Comparison of ENCODE assay signal across 9 cellular contexts in the genomic region with DNA sequence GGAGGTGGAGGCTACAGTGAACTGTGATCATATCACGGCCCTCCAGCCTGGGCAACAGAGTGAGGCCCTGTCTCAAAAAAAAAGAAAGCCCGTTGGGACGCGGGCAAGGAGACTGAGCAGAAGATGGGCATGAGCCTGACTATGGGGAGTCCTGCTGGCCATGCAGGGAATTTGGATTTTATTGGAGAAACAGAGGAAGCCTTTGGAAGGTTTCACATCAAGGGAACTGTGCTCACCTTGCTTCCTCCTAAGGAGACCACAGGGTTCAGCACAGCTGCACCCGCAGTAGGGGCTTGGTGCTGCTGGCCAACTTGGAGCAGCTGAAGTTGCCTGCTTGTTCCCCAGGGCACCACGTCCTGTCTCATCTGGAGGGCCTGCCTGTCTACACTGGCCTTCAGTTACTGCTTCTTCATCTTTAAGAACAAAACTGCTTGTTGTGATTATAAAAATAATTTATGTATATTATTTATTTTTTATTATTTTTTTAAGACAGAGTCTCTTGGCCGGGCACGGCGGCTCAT. TPM values are rescaled to one million over a fixed set of nuclear protein-coding genes. Genes with fewer than 3 reads are reported as not detected.
DNase-seq lines count a peak whose midpoint lies in the region; ATAC-seq and TF ChIP-seq lines count a peak whose summit lies in the region.
"Had no signal": no experiment of that assay in that cellular context is flagged by ENCODE, and none has a peak within 500 bp of the region (broad histone marks: within the 10 kb centered on the region; RNA-seq: fewer than 3 reads in every experiment).

No MANE protein-coding gene starts in this region.

- peaks cover 4% of the 10 kb centered on the region for H3K79me2 ChIP-seq in DOHH2 (ENCODE audit: control insufficient read depth, low read length)

- H3K9me3 ChIP-seq in DOHH2 (ENCODE audit: control insufficient read depth, insufficient read depth, low read length) (no peaks in the 10 kb centered on the region), duodenal mucosa (ENCODE audit: control insufficient read depth in 1 of 2, low read length in 2 of 2) (no peaks in the 10 kb centered on the region), psoas muscle (no peaks in the 10 kb centered on the region)

- WGBS in psoas muscle, 3 donors, result 69 to 86% (median 69%) methylated on average over 9 of the region's 9 CpGs

- intact Hi-C loops in psoas muscle (cut with DNase I), result no loop called here

- H4K20me1 ChIP-seq in DOHH2 (ENCODE audit: control insufficient read depth, insufficient read depth, low read depth, low read length), result no peaks in the 10 kb centered on the region

- TF ChIP-seq CTCF in DOHH2 (IDR thresholded peaks at IDR 0.05; ENCODE audit: low read depth, low read length, poor library complexity, severe bottlenecking) (no peak), psoas muscle (IDR thresholded peaks at IDR 0.05) (no peak)

- ATAC-seq in psoas muscle (no peak), GM21515 (IDR thresholded peaks at IDR 0.05; ENCODE audit: unreplicated experiment) (no peak), GM21619 (IDR thresholded peaks at IDR 0.05; ENCODE audit: unreplicated experiment) (no peak)

- DNase-seq in NAMALWA (ENCODE audit: low spot score), result peak; percentile 38
- DNase-seq in psoas muscle, result no peak
- DNase-seq in DMS79 (lab: John Stamatoyannopoulos, UW), result no peak
- no peak for DNase-seq in SIG-M5 (lab: John Stamatoyannopoulos, UW)
- DNase-seq: stimulated activated CD4-positive, alpha-beta T cell treated with anti-CD3 and anti-CD28 coated beads, Interleukin-2, amount 100 ng/mL, for 24 hours had no signal

- H3K27me3 ChIP-seq in DOHH2 (ENCODE audit: control insufficient read depth, low read length), result no peaks in the 10 kb centered on the region
- no peaks in the 10 kb centered on the region for H3K27me3 ChIP-seq in duodenal mucosa (ENCODE audit: control insufficient read depth in 1 of 2, insufficient read depth in 2 of 2, low read length in 2 of 2)
- no peaks in the 10 kb centered on the region for H3K27me3 ChIP-seq in psoas muscle (ENCODE audit: insufficient read depth in 3 of 3, low read length in 2 of 3)

- H3K4me1 ChIP-seq in DOHH2 (ENCODE audit: control insufficient read depth, low read length), result peaks cover 39% of the 10 kb centered on the region
- H3K4me1 ChIP-seq in duodenal mucosa (ENCODE audit: control insufficient read depth in 1 of 2, insufficient read depth in 2 of 2, low read length in 2 of 2), result peaks cover 13 to 31% of the 10 kb centered on the region in 2 donors
- H3K4me1 ChIP-seq in psoas muscle, result peaks cover 16% of the 10 kb centered on the region

- no peaks in the 10 kb centered on the region for H3K9me2 ChIP-seq in DOHH2 (replicated peaks; ENCODE audit: control insufficient read depth, low read length)

- peak overlapping the region; percentile 51 to 65 for H3K9ac ChIP-seq in duodenal mucosa (ENCODE audit: low read depth in 1 of 2, low read length in 2 of 2)

- peaks cover 18% of the 10 kb centered on the region for H3F3A ChIP-seq in DOHH2 (ENCODE audit: control insufficient read depth, insufficient read depth)

- no peak overlapping the region for H3K27ac ChIP-seq in DOHH2 (ENCODE audit: low read depth, low read length)
- H3K27ac ChIP-seq in duodenal mucosa (ENCODE audit: low read depth, low read length), result peak overlapping the region; percentile 67
- no peak overlapping the region for H3K27ac ChIP-seq in psoas muscle

- H3K36me3 ChIP-seq in DOHH2 (ENCODE audit: control insufficient read depth, low read length) (no peaks in the 10 kb centered on the region), duodenal mucosa (ENCODE audit: control insufficient read depth in 1 of 2, insufficient read depth in 2 of 2, low read length in 2 of 2) (no peaks in the 10 kb centered on the region), psoas muscle (ENCODE audit: insufficient read depth in 1 of 2, low read depth in 1 of 2) (no peaks in the 10 kb centered on the region)

- H3K4me3 ChIP-seq in DOHH2 (ENCODE audit: low read length), result peak overlapping the region; percentile 71
- H3K4me3 ChIP-seq in duodenal mucosa (ENCODE audit: low read depth in 1 of 2, low read length in 2 of 2), result peak overlapping the region; percentile 71 to 85
- H3K4me3 ChIP-seq in psoas muscle, result peak overlapping the region; percentile 92

- H3K4me2 ChIP-seq in DOHH2 (ENCODE audit: low read length), result peak overlapping the region; percentile 68

RNA-seq across cellular contexts. Expression of a gene that starts 1.5 kb away (rescaled TPM):
- 1 to 10 TPM; 5.6 to 8.5 (median 7.1) TPM for total RNA-seq in psoas muscle
- 1 to 10 TPM; 2.4 to 9.6 (median 6.5) TPM for polyA plus RNA-seq in psoas muscle

RNA-seq across cellular contexts. Expression of a gene that starts 4.9 kb away (rescaled TPM):
- 10 to 100 TPM; 11.9 to 14.3 (median 12.5) TPM for total RNA-seq in psoas muscle
- 10 to 100 TPM; 13.2 to 14.8 (median 14.4) TPM for polyA plus RNA-seq in psoas muscle

RNA-seq across cellular contexts. Expression of a gene that starts 40.7 kb away (rescaled TPM):
- total RNA-seq in psoas muscle, result 1 to 10 TPM; 2.4 to 3.0 (median 2.8) TPM
- polyA plus RNA-seq in psoas muscle, result 1 to 10 TPM; 1.3 to 2.1 (median 2.0) TPM
